In the genomic region with DNA sequence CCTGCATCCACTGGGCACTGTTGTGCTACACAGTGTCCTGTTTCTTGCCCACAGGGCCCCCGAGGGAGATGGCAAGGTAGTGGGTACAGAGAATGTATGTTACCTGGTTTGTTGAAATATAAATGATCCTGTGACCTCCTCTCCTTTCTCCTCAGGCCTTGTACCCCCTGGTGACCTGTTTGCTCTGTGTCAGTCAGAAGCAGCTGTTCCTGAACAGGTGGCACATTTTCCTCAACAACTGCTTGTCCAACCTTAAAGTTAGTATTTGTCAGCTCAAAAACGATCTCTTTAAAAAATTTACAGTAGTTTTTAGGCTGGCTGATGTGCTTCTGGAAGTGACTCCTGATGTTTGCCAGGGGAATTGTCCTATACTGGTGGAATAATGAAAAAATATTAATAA, we compare ENCODE assay signal across 18 cellular contexts.
DNase-seq lines count a peak whose midpoint lies in the region; TF ChIP-seq lines count a peak whose summit lies in the region.
"Had no signal": no experiment of that assay in that cellular context is flagged by ENCODE, and none has a peak within 500 bp of the region (broad histone marks: within the 10 kb centered on the region; RNA-seq: fewer than 3 reads in every experiment).

No MANE protein-coding gene starts in this region.

- H2AFZ ChIP-seq in mesenchymal stem cell (ENCODE audit: low read depth, low read length) = no peak overlapping the region
- H2AFZ ChIP-seq: GM23248 had no signal

- H3K4me1 Mint-ChIP-seq in HFFc6 (ENCODE audit: low read depth) (peaks cover 34% of the 10 kb centered on the region), immature natural killer cell (peaks cover 0 to 10% of the 10 kb centered on the region in 2 donors)

- no peak overlapping the region for H3K9ac ChIP-seq in mesenchymal stem cell (ENCODE audit: low read length)
- H3K9ac ChIP-seq: GM23248 had no signal

- H2BK120ac ChIP-seq in mesenchymal stem cell (ENCODE audit: low read depth, low read length) = peak overlapping the region; percentile 73

- no peaks in the 10 kb centered on the region for H3K36me3 ChIP-seq in mesenchymal stem cell (ENCODE audit: control insufficient read depth in 1 of 2, insufficient read depth in 2 of 2, low read depth in 1 of 2, low read length in 2 of 2)

- H3K4me1 ChIP-seq in mesenchymal stem cell (ENCODE audit: control insufficient read depth, insufficient read depth, low read depth, low read length) = no peaks in the 10 kb centered on the region

- no peaks in the 10 kb centered on the region for H3K27me3 ChIP-seq in mesenchymal stem cell (ENCODE audit: control insufficient read depth in 1 of 2, insufficient read depth in 1 of 2, low read length in 2 of 2)

- H4K91ac ChIP-seq in mesenchymal stem cell (ENCODE audit: low read length) = peak overlapping the region; percentile 68

- no peak overlapping the region for H2BK5ac ChIP-seq in mesenchymal stem cell (ENCODE audit: low read depth, low read length, poor library complexity, severe bottlenecking)

- H4K8ac ChIP-seq in mesenchymal stem cell (ENCODE audit: low read length) = no peak overlapping the region

- no peak overlapping the region for H2AK5ac ChIP-seq in mesenchymal stem cell (ENCODE audit: low read length, severe bottlenecking)

- TF ChIP-seq CTCF in HFFc6 (IDR thresholded peaks at IDR 0.05) = no peak

- no peak overlapping the region for H3K23ac ChIP-seq in mesenchymal stem cell (ENCODE audit: low read length in 2 of 2)

- H2BK15ac ChIP-seq in mesenchymal stem cell (ENCODE audit: low read depth, poor library complexity, severe bottlenecking) = no peak overlapping the region

- peak overlapping the region in 1 of 2 experiments; percentile 37 for H2BK12ac ChIP-seq in mesenchymal stem cell (ENCODE audit: low read length in 2 of 2)

- H3K4me2 ChIP-seq in mesenchymal stem cell (ENCODE audit: low read length, poor library complexity, severe bottlenecking) = no peak overlapping the region

- H3K79me1 ChIP-seq in mesenchymal stem cell (replicated peaks; ENCODE audit: low read length, poor library complexity, severe bottlenecking) = no peaks in the 10 kb centered on the region

- H3K27me3 Mint-ChIP-seq in HFFc6 (ENCODE audit: insufficient read depth) = peaks cover 1% of the 10 kb centered on the region; the same call in 1 of the 2 replicates
- no peaks in the 10 kb centered on the region for H3K27me3 Mint-ChIP-seq in immature natural killer cell (ENCODE audit: low read depth in 3 of 3)

- 100% methylated on average over 1 of the region's 2 CpGs for WGBS in mesenchymal stem cell

- no peak overlapping the region for H3K27ac ChIP-seq in mesenchymal stem cell (ENCODE audit: low read length, poor library complexity, severe bottlenecking)
- H3K27ac ChIP-seq: 22Rv1, C4-2B, SK-N-MC had no signal

- H3K4me3 Mint-ChIP-seq in HFFc6 (no peak overlapping the region), immature natural killer cell (no peak overlapping the region)

- no peaks in the 10 kb centered on the region for H3K9me3 ChIP-seq in mesenchymal stem cell (ENCODE audit: control insufficient read depth, low read length)

- H3K14ac ChIP-seq in mesenchymal stem cell (ENCODE audit: low read length in 2 of 2) = no peak overlapping the region

- H3K36me3 Mint-ChIP-seq in HFFc6 (ENCODE audit: low read depth) (no peaks in the 10 kb centered on the region; the same call in 1 of the 2 replicates), immature natural killer cell (peaks cover 0 to 10% (median 4%) of the 10 kb centered on the region in 3 donors)

- no peak overlapping the region for H3K4me3 ChIP-seq in mesenchymal stem cell (ENCODE audit: insufficient read depth in 1 of 2, low read depth in 1 of 2, low read length in 2 of 2)
- H3K4me3 ChIP-seq: GM23248, SK-N-MC had no signal

- H3K9me3 Mint-ChIP-seq in HFFc6 = no peaks in the 10 kb centered on the region
- H3K9me3 Mint-ChIP-seq in immature natural killer cell = no peaks in the 10 kb centered on the region

- H3K4ac ChIP-seq in mesenchymal stem cell (ENCODE audit: low read depth in 1 of 2, low read length in 2 of 2) = no peak overlapping the region

- peak overlapping the region; percentile 48 to 62 for H3K18ac ChIP-seq in mesenchymal stem cell (ENCODE audit: low read depth in 1 of 2, low read length in 2 of 2)

- peak; percentile 21 for DNase-seq in DMS 273 (lab: John Stamatoyannopoulos, UW; ENCODE audit: unreplicated experiment)
- DNase-seq in DMS 273 treated with DMSO at 0.1 percent for 48 hours (lab: John Stamatoyannopoulos, UW) = no peak
- no peak for DNase-seq in HFFc6
- peak; percentile 84 for DNase-seq in NCI-H69 (lab: John Stamatoyannopoulos, UW)
- DNase-seq in mesenchymal stem cell = no peak
- DNase-seq in SIG-M5 treated with dmso at 0.1 percent for 504 hours (lab: John Stamatoyannopoulos, UW; ENCODE audit: unreplicated experiment) = no peak
- DNase-seq in immature natural killer cell = no peak
- DNase-seq in superior temporal gyrus (ENCODE audit: extremely low spot score) = no peak
- DNase-seq: AML-193, GDM1, GM23248, HCEC 1CT, Kasumi-1, MM.1S, NCI-H1105 had no signal

- H3K27ac Mint-ChIP-seq in HFFc6 (peak overlapping the region; percentile 83; the same call in 1 of the 2 replicates), immature natural killer cell (no peak overlapping the region)

Comparison
In these comparisons a context has a peak if more than half of its experiments do, and no peak if none do; other contexts are left out.
1. DNase-seq: peak in DMS 273 (single experiment) and NCI-H69 (single experiment); none in DMS 273 treated with DMSO at 0.1 percent for 48 hours (single experiment), HFFc6 (single experiment), mesenchymal stem cell (single experiment), SIG-M5 treated with dmso at 0.1 percent for 504 hours (single experiment), immature natural killer cell (0 of 3) and superior temporal gyrus (single experiment).